17 cellular contexts compared by ENCODE assay signal in the genomic region with DNA sequence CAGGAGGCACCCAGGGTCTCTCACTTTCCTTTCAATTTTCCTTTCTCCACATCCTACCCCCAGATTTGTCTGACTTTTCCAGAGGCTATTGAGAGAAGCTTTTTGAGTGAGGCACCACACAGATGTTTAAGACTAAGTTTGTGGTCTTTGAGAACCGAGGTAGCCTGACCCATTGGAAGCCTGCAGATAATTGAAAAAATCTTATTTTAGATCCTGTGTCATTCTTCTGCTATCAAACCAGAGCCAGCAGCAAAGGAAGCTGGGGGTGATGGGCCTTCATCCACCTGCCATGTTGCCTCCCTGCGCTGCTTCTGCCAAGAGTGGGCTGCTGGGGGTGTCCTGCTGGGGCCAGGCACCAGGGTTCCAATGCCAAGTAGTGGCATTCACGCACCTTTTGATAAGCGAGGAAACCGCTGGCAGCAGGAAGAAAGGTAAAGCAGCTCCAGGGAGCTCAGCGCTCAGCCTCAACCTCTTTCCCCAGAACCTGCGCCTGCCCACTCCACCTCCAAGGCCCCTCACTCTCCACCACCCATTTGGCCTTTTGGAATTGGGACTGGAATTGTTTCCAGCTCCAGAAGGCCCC. TPM values are rescaled to one million over a fixed set of nuclear protein-coding genes. Genes with fewer than 3 reads are reported as not detected.
DNase-seq lines count a peak whose midpoint lies in the region; ATAC-seq and TF ChIP-seq lines count a peak whose summit lies in the region.
"Had no signal": no experiment of that assay in that cellular context is flagged by ENCODE, and none has a peak within 500 bp of the region (broad histone marks: within the 10 kb centered on the region; RNA-seq: fewer than 3 reads in every experiment).

No MANE protein-coding gene starts in this region.

- peaks cover 96% of the 10 kb centered on the region for H3K79me2 ChIP-seq in mammary epithelial cell (ENCODE audit: insufficient read depth, low read length)

- WGBS in mammary epithelial cell (ENCODE audit: low coverage, missing lambda C conversion rate) = 82% methylated on average over 6 of the region's 7 CpGs
- 75% methylated on average over 7 of the region's 7 CpGs for WGBS in esophagus muscularis mucosa
- WGBS in neuronal stem cell (ENCODE audit: extremely low coverage in 2 of 2, insufficient read length in 2 of 2, insufficient replicate concordance in 1 of 2), 2 donors = no CpG with 5 or more reads among the region's 7 CpGs
- 72 to 77% methylated on average over 7 of the region's 7 CpGs for WGBS in tibial nerve, 2 donors

- H3K4me1 ChIP-seq in mammary epithelial cell (ENCODE audit: insufficient read depth, low read length) (peaks cover 31% of the 10 kb centered on the region), esophagus muscularis mucosa (peaks cover 73 to 93% (median 77%) of the 10 kb centered on the region in 4 donors), neuronal stem cell (ENCODE audit: control insufficient read depth in 2 of 2, insufficient read depth in 1 of 2, low read depth in 1 of 2, low read length in 2 of 2) (peaks cover 10 to 23% of the 10 kb centered on the region in 2 donors), tibial nerve (peaks cover 0 to 91% (median 45%) of the 10 kb centered on the region in 4 donors)

- H3K9me3 Mint-ChIP-seq in MCF 10A (ENCODE audit: unreplicated experiment) = no peaks in the 10 kb centered on the region
- H3K9me3 Mint-ChIP-seq in activated T-cell treated with anti-CD3 and anti-CD28 coated beads, Interleukin-2, amount 50 U/mL, for 72 hours = no peaks in the 10 kb centered on the region
- H3K9me3 Mint-ChIP-seq: activated naive CD4-positive, alpha-beta T cell treated with anti-CD3 and anti-CD28 coated beads, Interleukin-2, amount 10 ng/mL, durations not matched to agents 7 days and 5 days; CD4-positive, alpha-beta T cell; central memory CD8-positive, alpha-beta T cell had no signal

- no peak for TF ChIP-seq POLR2A in esophagus muscularis mucosa (IDR thresholded peaks at IDR 0.05; ENCODE audit: low read depth)
- TF ChIP-seq POLR2A in tibial nerve (IDR thresholded peaks at IDR 0.05) = no peak

- H2BK12ac ChIP-seq in neuronal stem cell (ENCODE audit: low read length) = no peak overlapping the region

- no peaks in the 10 kb centered on the region for H3K27me3 Mint-ChIP-seq in MCF 10A (ENCODE audit: insufficient read depth, unreplicated experiment)
- no peaks in the 10 kb centered on the region for H3K27me3 Mint-ChIP-seq in activated T-cell treated with anti-CD3 and anti-CD28 coated beads, Interleukin-2, amount 50 U/mL, for 72 hours (ENCODE audit: low read depth)
- H3K27me3 Mint-ChIP-seq: activated naive CD4-positive, alpha-beta T cell treated with anti-CD3 and anti-CD28 coated beads, Interleukin-2, amount 10 ng/mL, durations not matched to agents 7 days and 5 days; CD4-positive, alpha-beta T cell; central memory CD8-positive, alpha-beta T cell had no signal

- H3K9me3 ChIP-seq in mammary epithelial cell (replicated peaks; ENCODE audit: insufficient read depth, low read length) = no peaks in the 10 kb centered on the region
- H3K9me3 ChIP-seq in esophagus muscularis mucosa = no peaks in the 10 kb centered on the region
- no peaks in the 10 kb centered on the region for H3K9me3 ChIP-seq in neuronal stem cell (replicated peaks in 1 of 2; ENCODE audit: control insufficient read depth in 2 of 2, insufficient read depth in 1 of 2, low read depth in 1 of 2, low read length in 2 of 2)
- H3K9me3 ChIP-seq in tibial nerve = no peaks in the 10 kb centered on the region

- no peak overlapping the region for H2AK5ac ChIP-seq in neuronal stem cell (ENCODE audit: low read depth, low read length)

- TF ChIP-seq CTCF in MCF 10A (IDR thresholded peaks at IDR 0.05; ENCODE audit: unreplicated experiment) (no peak), mammary epithelial cell (conservative IDR thresholded peaks at IDR 0.05 in 1 of 2, IDR thresholded peaks at IDR 0.05 in 1 of 2; ENCODE audit: extremely low read depth in 1 of 2, insufficient read depth in 1 of 2, low read depth in 1 of 2, low read length in 2 of 2) (no peak), esophagus muscularis mucosa (IDR thresholded peaks at IDR 0.05) (no peak), tibial nerve (IDR thresholded peaks at IDR 0.05) (no peak)

- no peak overlapping the region for H2BK120ac ChIP-seq in neuronal stem cell (ENCODE audit: low read depth, low read length)

- H3K27ac ChIP-seq in mammary epithelial cell (ENCODE audit: insufficient read depth, low read depth, low read length) = no peak overlapping the region
- peak overlapping the region; percentile 55 to 74 (median 70) for H3K27ac ChIP-seq in esophagus muscularis mucosa (replicated peaks in 1 of 4)
- peak overlapping the region; percentile 62 for H3K27ac ChIP-seq in neuronal stem cell (replicated peaks; ENCODE audit: low read length)
- H3K27ac ChIP-seq in tibial nerve = peak overlapping the region; percentile 58 to 83 (median 80)
- H3K27ac ChIP-seq: epithelial cell of prostate, VCaP had no signal

- TF ChIP-seq EP300 in esophagus muscularis mucosa (IDR thresholded peaks at IDR 0.05) = no peak
- no peak for TF ChIP-seq EP300 in tibial nerve (IDR thresholded peaks at IDR 0.05)

- H3K23ac ChIP-seq in neuronal stem cell (ENCODE audit: low read depth, low read length, poor library complexity) = no peak overlapping the region

- no peak overlapping the region for H3K4ac ChIP-seq in neuronal stem cell (ENCODE audit: low read length)

- no peak overlapping the region for H3K4me3 Mint-ChIP-seq in MCF 10A (ENCODE audit: unreplicated experiment)
- H3K4me3 Mint-ChIP-seq in activated T-cell treated with anti-CD3 and anti-CD28 coated beads, Interleukin-2, amount 50 U/mL, for 72 hours = no peak overlapping the region
- H3K4me3 Mint-ChIP-seq: activated naive CD4-positive, alpha-beta T cell treated with anti-CD3 and anti-CD28 coated beads, Interleukin-2, amount 10 ng/mL, durations not matched to agents 7 days and 5 days; CD4-positive, alpha-beta T cell; central memory CD8-positive, alpha-beta T cell had no signal

- intact Hi-C loops in MCF 10A (cut with micrococcal nuclease) = no loop called here
- intact Hi-C loops in mammary epithelial cell (cut with micrococcal nuclease) = no loop called here
- intact Hi-C loops in esophagus muscularis mucosa (cut with DNase I) = no loop called here

- no peak for DNase-seq in MCF 10A (ENCODE audit: unreplicated experiment)
- no peak for DNase-seq in mammary epithelial cell
- no peak for DNase-seq in esophagus muscularis mucosa (ENCODE audit: extremely low spot score)
- DNase-seq in neuronal stem cell (ENCODE audit: low spot score) = no peak
- DNase-seq in tibial nerve (ENCODE audit: low spot score in 2 of 2) = no peak
- DNase-seq in activated gamma-delta T cell treated with Interleukin-2 at 50 U/mL for 16 hours = no peak
- DNase-seq in activated T-cell treated with anti-CD3 and anti-CD28 coated beads, Interleukin-2, amount 50 U/mL, for 72 hours = no peak
- DNase-seq: 8988T; activated naive CD4-positive, alpha-beta T cell treated with anti-CD3 and anti-CD28 coated beads, Interleukin-2, amount 10 ng/mL, durations not matched to agents 7 days and 5 days; CD4-positive, alpha-beta T cell; GOT3; NCI-H1417 treated with DMSO at 0.1 percent for 48 hours had no signal

- in situ Hi-C loops in mammary epithelial cell (cut with MboI; ENCODE audit: low sequenced_read_pairs in 2 of 2) = no loop called here

- H3K27ac Mint-ChIP-seq in MCF 10A (ENCODE audit: low read depth, unreplicated experiment) = peak overlapping the region; percentile 59
- H3K27ac Mint-ChIP-seq in activated T-cell treated with anti-CD3 and anti-CD28 coated beads, Interleukin-2, amount 50 U/mL, for 72 hours = no peak overlapping the region
- H3K27ac Mint-ChIP-seq: activated naive CD4-positive, alpha-beta T cell treated with anti-CD3 and anti-CD28 coated beads, Interleukin-2, amount 10 ng/mL, durations not matched to agents 7 days and 5 days had no signal

- no peak for ATAC-seq in HG02763 (IDR thresholded peaks at IDR 0.05; ENCODE audit: unreplicated experiment)
- ATAC-seq in activated T-cell treated with anti-CD3 and anti-CD28 coated beads, Interleukin-2, amount 50 U/mL, for 72 hours (replicated peaks in 1 of 2) = no peak
- ATAC-seq: K562 had no signal

- peak overlapping the region; percentile 16 for H3K18ac ChIP-seq in neuronal stem cell (ENCODE audit: low read length)

- peaks cover 16% of the 10 kb centered on the region for H3K36me3 Mint-ChIP-seq in MCF 10A (ENCODE audit: insufficient read depth, unreplicated experiment)
- no peaks in the 10 kb centered on the region for H3K36me3 Mint-ChIP-seq in activated T-cell treated with anti-CD3 and anti-CD28 coated beads, Interleukin-2, amount 50 U/mL, for 72 hours (ENCODE audit: insufficient read depth in 2 of 2)

- H3K27me3 ChIP-seq in mammary epithelial cell (ENCODE audit: insufficient read depth, low read length) (no peaks in the 10 kb centered on the region), esophagus muscularis mucosa (no peaks in the 10 kb centered on the region), neuronal stem cell (ENCODE audit: control insufficient read depth in 3 of 3, insufficient read depth in 3 of 3, low read depth in 1 of 3, low read length in 3 of 3) (no peaks in the 10 kb centered on the region), tibial nerve (no peaks in the 10 kb centered on the region)

- CTCF ChIA-PET in MCF 10A (lab: Yijun Ruan, JAX) (interaction anchor here (0.6 to 1.0 kb wide), 2 partner anchors 11 to 493 kb away, joined by 3 read pairs; no protein-coding TSS in a partner anchor), mammary epithelial cell (lab: Charles Lee; ENCODE audit: low non-redundant PET) (no interaction called here)

- dilution Hi-C loops in mammary epithelial cell (cut with HindIII; ENCODE audit: low sequenced_read_pairs) = loop anchor here (5.0 kb wide), 2 partner anchors 36 to 44 kb away; no protein-coding TSS in a partner anchor

- H2AFZ ChIP-seq in mammary epithelial cell (ENCODE audit: low read depth, low read length) (no peak overlapping the region), neuronal stem cell (ENCODE audit: low read length) (no peak overlapping the region)

- BruUV-seq in MCF 10A (replicated peaks; lab: Mats Ljungman, UMichigan) = no TSS peak
- BruUV-seq in mammary epithelial cell (replicated peaks; lab: Mats Ljungman, UMichigan) = no TSS peak

- H3K79me1 ChIP-seq in neuronal stem cell (ENCODE audit: low read depth, low read length) = peaks cover 9% of the 10 kb centered on the region

- H4K8ac ChIP-seq in neuronal stem cell (ENCODE audit: low read depth, low read length) = no peak overlapping the region

- H2BK15ac ChIP-seq in neuronal stem cell (ENCODE audit: low read length) = no peak overlapping the region

- H3K9ac ChIP-seq in mammary epithelial cell (ENCODE audit: insufficient read depth, low read length) (no peak overlapping the region), neuronal stem cell (ENCODE audit: low read depth, low read length, poor library complexity) (no peak overlapping the region)

- POLR2A ChIA-PET in MCF 10A (lab: Yijun Ruan, JAX) = interaction anchor here (0.9 kb wide), 1 partner anchor 42 kb away, joined by 4 read pairs; no protein-coding TSS in a partner anchor

- peaks cover 28% of the 10 kb centered on the region for H3K4me1 Mint-ChIP-seq in MCF 10A (ENCODE audit: insufficient read depth, unreplicated experiment)
- H3K4me1 Mint-ChIP-seq in activated T-cell treated with anti-CD3 and anti-CD28 coated beads, Interleukin-2, amount 50 U/mL, for 72 hours (ENCODE audit: low read depth) = no peaks in the 10 kb centered on the region
- H3K4me1 Mint-ChIP-seq: activated naive CD4-positive, alpha-beta T cell treated with anti-CD3 and anti-CD28 coated beads, Interleukin-2, amount 10 ng/mL, durations not matched to agents 7 days and 5 days had no signal

- no peak overlapping the region for H3K14ac ChIP-seq in neuronal stem cell (ENCODE audit: low read length)

- H3K4me3 ChIP-seq in mammary epithelial cell (replicated peaks in 1 of 3; ENCODE audit: insufficient read depth in 1 of 3, low read depth in 2 of 3, low read length in 3 of 3) (no peak overlapping the region), esophagus muscularis mucosa (no peak overlapping the region), neuronal stem cell (ENCODE audit: low read length in 2 of 2) (no peak overlapping the region), tibial nerve (no peak overlapping the region)
- H3K4me3 ChIP-seq: K562 had no signal

- H3K4me2 ChIP-seq in mammary epithelial cell (ENCODE audit: insufficient read depth, low read depth, low read length) = no peak overlapping the region
- H3K4me2 ChIP-seq in neuronal stem cell (ENCODE audit: insufficient read depth, low read length, poor library complexity, severe bottlenecking) = no peak overlapping the region

- H4K91ac ChIP-seq in neuronal stem cell (ENCODE audit: low read depth, low read length, poor library complexity) = no peak overlapping the region

- peaks cover 14% of the 10 kb centered on the region for H3K36me3 ChIP-seq in mammary epithelial cell (ENCODE audit: insufficient read depth, low read length)
- peaks cover 0 to 7% (median 0%) of the 10 kb centered on the region in 4 donors for H3K36me3 ChIP-seq in esophagus muscularis mucosa
- peaks cover 0 to 15% of the 10 kb centered on the region in 2 donors for H3K36me3 ChIP-seq in neuronal stem cell (replicated peaks in 1 of 2; ENCODE audit: control insufficient read depth in 2 of 2, insufficient read depth in 2 of 2, low read length in 2 of 2)
- H3K36me3 ChIP-seq in tibial nerve = peaks cover 0 to 3% (median 0%) of the 10 kb centered on the region in 3 donors

- H2BK5ac ChIP-seq in neuronal stem cell (ENCODE audit: low read length) = no peak overlapping the region

- no peaks in the 10 kb centered on the region for H4K20me1 ChIP-seq in mammary epithelial cell (ENCODE audit: insufficient read depth, low read length)

RNA-seq across cellular contexts. Expression of gene MPRIP, which starts 55.6 kb away (rescaled TPM):
- 214 and 230 TPM in 2 replicates for total RNA-seq in MCF 10A (2022)
- 100 to 1,000 TPM; 168 to 352 TPM for total RNA-seq in mammary epithelial cell
- 171 TPM for polyA plus RNA-seq in mammary epithelial cell
- 766 TPM for polyA minus RNA-seq in mammary epithelial cell
- 100 to 1,000 TPM; 108 to 194 (median 129) TPM for total RNA-seq in esophagus muscularis mucosa
- 67.7 TPM for polyA plus RNA-seq in neuronal stem cell (2013, experiment 1 of 2)
- polyA plus RNA-seq in neuronal stem cell (2013, experiment 2 of 2) = 72.4 TPM
- 100 to 1,000 TPM; 216 to 291 (median 265) TPM for total RNA-seq in tibial nerve
- total RNA-seq in activated T-cell treated with anti-CD3 and anti-CD28 coated beads, Interleukin-2, amount 50 U/mL, for 72 hours = 100 to 1,000 TPM; 110 to 128 TPM
